28 cellular contexts compared by ENCODE assay signal in genomic region chr14:79557309-79557708, GRCh38.
"Had no signal": no experiment of that assay in that cellular context is flagged by ENCODE, and none has a peak within 500 bp of the region (broad histone marks: within the 10 kb centered on the region; RNA-seq: fewer than 3 reads in every experiment).

No MANE protein-coding gene starts in this region.

- H3K9ac ChIP-seq: neural progenitor cell, parathyroid adenoma had no signal

- H3K4me3 ChIP-seq: neural progenitor cell, ovary, psoas muscle, right lobe of liver, sigmoid colon, stomach, thoracic aorta, thyroid gland, tibial nerve, upper lobe of left lung, vagina had no signal

- H3K27ac ChIP-seq: neural progenitor cell, ovary, parathyroid adenoma, psoas muscle, right lobe of liver, sigmoid colon, stomach, thoracic aorta, thyroid gland, tibial nerve, upper lobe of left lung, vagina had no signal

- H3K9me3 Mint-ChIP-seq: nephron, neural progenitor cell had no signal

- H2AFZ ChIP-seq: neural progenitor cell, parathyroid adenoma had no signal

- H3K27me3 ChIP-seq: neural progenitor cell, ovary, right lobe of liver, sigmoid colon, stomach, thyroid gland, tibial nerve, upper lobe of left lung, vagina had no signal

- H3K36me3 Mint-ChIP-seq: natural killer cell; neural progenitor cell; stimulated activated effector memory CD8-positive, alpha-beta T cell treated with anti-CD3 and anti-CD28 coated beads, Interleukin-12 subunit alpha, Interleukin-12 subunit beta, amount 100 ng/mL, for 72 hours; stimulated activated naive B cell treated with anti-CD40 and anti-IgM and Interleukin-4, amounts not matched to agents 10 μg/mL and 1 μg/mL and 100 μg/mL, for 72 hours had no signal

- H3K27ac Mint-ChIP-seq: natural killer cell; nephron; neural progenitor cell; progenitor cell of endocrine pancreas; stimulated activated effector memory CD8-positive, alpha-beta T cell treated with anti-CD3 and anti-CD28 coated beads, Interleukin-12 subunit alpha, Interleukin-12 subunit beta, amount 100 ng/mL, for 72 hours; stimulated activated naive B cell treated with anti-CD40 and anti-IgM and Interleukin-4, amounts not matched to agents 10 μg/mL and 1 μg/mL and 100 μg/mL, for 72 hours; stimulated activated naive CD8-positive, alpha-beta T cell treated with anti-CD3 and anti-CD28 coated beads, Interleukin-15, Interleukin-2, amounts not matched to agents 100 ng/mL and 50 ng/mL, for 24 hours had no signal

- H3K4me2 ChIP-seq: neural progenitor cell had no signal

- H3K4me1 ChIP-seq: parathyroid adenoma, psoas muscle, right lobe of liver, stomach, thyroid gland, upper lobe of left lung, vagina had no signal

- H3K36me3 ChIP-seq: neural progenitor cell, ovary, right lobe of liver, sigmoid colon, stomach, thoracic aorta, thyroid gland, tibial nerve, upper lobe of left lung, vagina had no signal

- H3K9me3 ChIP-seq: ovary, psoas muscle, right lobe of liver, sigmoid colon, thoracic aorta, thyroid gland, tibial nerve, upper lobe of left lung, vagina had no signal

- H3K27me3 Mint-ChIP-seq: progenitor cell of endocrine pancreas; stimulated activated naive B cell treated with anti-CD40 and anti-IgM and Interleukin-4, amounts not matched to agents 10 μg/mL and 1 μg/mL and 100 μg/mL, for 72 hours; stimulated activated naive CD8-positive, alpha-beta T cell treated with anti-CD3 and anti-CD28 coated beads, Interleukin-15, Interleukin-2, amounts not matched to agents 100 ng/mL and 50 ng/mL, for 24 hours had no signal

- DNase-seq: natural killer cell; occipital lobe; ovary; posterior cingulate gyrus; psoas muscle; right cardiac atrium; right lobe of liver; sigmoid colon; small intestine; stimulated activated CD4-positive, alpha-beta T cell treated with anti-CD3 and anti-CD28 coated beads, Interleukin-15, amount 100 ng/mL, for 24 hours; stimulated activated CD4-positive, alpha-beta T cell treated with anti-CD3 and anti-CD28 coated beads, Interleukin-2, amount 100 ng/mL, for 24 hours; stimulated activated CD4-positive, alpha-beta T cell treated with anti-CD3 and anti-CD28 coated beads, Interleukin-2, amount 100 ng/mL, for 48 hours; stimulated activated CD4-positive, alpha-beta T cell treated with anti-CD3 and anti-CD28 coated beads, Interleukin-4, amount 100 ng/mL, for 24 hours; stimulated activated naive B cell treated with anti-CD40 and anti-IgM and Interleukin-4, amounts not matched to agents 10 μg/mL and 1 μg/mL and 100 μg/mL, for 72 hours; stimulated activated naive CD4-positive, alpha-beta T cell treated with Interleukin-2 at 50 U/mL for 16 hours; stomach; thyroid gland; trophoblast cell; upper lobe of left lung had no signal

- H3K4me1 Mint-ChIP-seq: natural killer cell; stimulated activated effector memory CD8-positive, alpha-beta T cell treated with anti-CD3 and anti-CD28 coated beads, Interleukin-12 subunit alpha, Interleukin-12 subunit beta, amount 100 ng/mL, for 72 hours; stimulated activated naive B cell treated with anti-CD40 and anti-IgM and Interleukin-4, amounts not matched to agents 10 μg/mL and 1 μg/mL and 100 μg/mL, for 72 hours had no signal

- H3K4me3 Mint-ChIP-seq: natural killer cell; nephron; neural progenitor cell; stimulated activated effector memory CD8-positive, alpha-beta T cell treated with anti-CD3 and anti-CD28 coated beads, Interleukin-12 subunit alpha, Interleukin-12 subunit beta, amount 100 ng/mL, for 72 hours; stimulated activated naive B cell treated with anti-CD40 and anti-IgM and Interleukin-4, amounts not matched to agents 10 μg/mL and 1 μg/mL and 100 μg/mL, for 72 hours; stimulated activated naive CD8-positive, alpha-beta T cell treated with anti-CD3 and anti-CD28 coated beads, Interleukin-15, Interleukin-2, amounts not matched to agents 100 ng/mL and 50 ng/mL, for 24 hours had no signal

- ATAC-seq: natural killer cell; psoas muscle; right cardiac atrium; right lobe of liver; stimulated activated effector memory CD8-positive, alpha-beta T cell treated with anti-CD3 and anti-CD28 coated beads, Interleukin-12 subunit alpha, Interleukin-12 subunit beta, amount 100 ng/mL, for 72 hours; stimulated activated naive B cell treated with anti-CD40 and anti-IgM and Interleukin-4, amounts not matched to agents 10 μg/mL and 1 μg/mL and 100 μg/mL, for 72 hours had no signal
